Comparison of ENCODE assay signal across 12 cellular contexts in genomic region chr15:74383286-74383685, GRCh38. TPM values are rescaled to one million over a fixed set of nuclear protein-coding genes. Genes with fewer than 3 reads are reported as not detected.
DNase-seq lines count a peak whose midpoint lies in the region; ATAC-seq and TF ChIP-seq lines count a peak whose summit lies in the region.
"Had no signal": no experiment of that assay in that cellular context is flagged by ENCODE, and none has a peak within 500 bp of the region (broad histone marks: within the 10 kb centered on the region; RNA-seq: fewer than 3 reads in every experiment).

No MANE protein-coding gene starts in this region.

- H3K27me3 Mint-ChIP-seq in activated CD8-positive, alpha-beta T cell treated with anti-CD3 and anti-CD28 coated beads for 36 hours, result no peaks in the 10 kb centered on the region

- H3K4me1 ChIP-seq in spleen, result peaks cover 50 to 76% (median 66%) of the 10 kb centered on the region in 6 donors

- no peak overlapping the region for H3K4me3 ChIP-seq in spleen
- H3K4me3 ChIP-seq: cardiac muscle cell had no signal

- H3K36me3 Mint-ChIP-seq in activated CD8-positive, alpha-beta T cell treated with anti-CD3 and anti-CD28 coated beads for 36 hours (ENCODE audit: low read depth), result no peaks in the 10 kb centered on the region

- H3K4me1 Mint-ChIP-seq in activated CD8-positive, alpha-beta T cell treated with anti-CD3 and anti-CD28 coated beads for 36 hours (ENCODE audit: low read depth), result peaks cover 81% of the 10 kb centered on the region

- no peak for TF ChIP-seq POLR2A in spleen (IDR thresholded peaks at IDR 0.05)
- TF ChIP-seq POLR2A in GM18505 (IDR thresholded peaks at IDR 0.05; ENCODE audit: borderline replicate concordance, extremely low read depth, insufficient read depth, insufficient read length), result no peak

- no peaks in the 10 kb centered on the region for H3K27me3 ChIP-seq in spleen (replicated peaks in 1 of 7)
- H3K27me3 ChIP-seq: cardiac muscle cell had no signal

- CTCF ChIA-PET in activated CD8-positive, alpha-beta T cell treated with anti-CD3 and anti-CD28 coated beads for 36 hours (lab: Charles Lee), result interaction anchor here (1.0 to 17.3 kb wide), 15 partner anchors 10 to 250 kb away, joined by 3 to 840 read pairs (median 11); partner anchors contain the start of genes SEMA7A and UBL7

- H3K9me3 Mint-ChIP-seq in activated CD8-positive, alpha-beta T cell treated with anti-CD3 and anti-CD28 coated beads for 36 hours, result no peaks in the 10 kb centered on the region

- no peaks in the 10 kb centered on the region for H3K36me3 ChIP-seq in spleen
- H3K36me3 ChIP-seq: cardiac muscle cell had no signal

- peak overlapping the region; percentile 96 for H3K27ac Mint-ChIP-seq in activated CD8-positive, alpha-beta T cell treated with anti-CD3 and anti-CD28 coated beads for 36 hours

- H3K27ac ChIP-seq in spleen, result peak overlapping the region in 6 of 8 donors; percentile 78 to 92 (median 87)
- H3K27ac ChIP-seq: cardiac muscle cell had no signal

- WGBS in spleen, 5 donors, result 83 to 96% (median 91%) methylated on average over 2 to 4 of the region's 4 CpGs

- ATAC-seq in HG02970 (IDR thresholded peaks at IDR 0.05; ENCODE audit: low FRiP score, unreplicated experiment) (peak; percentile 5), GM18505 (IDR thresholded peaks at IDR 0.05; ENCODE audit: unreplicated experiment) (no peak), HG03571 (IDR thresholded peaks at IDR 0.05; ENCODE audit: unreplicated experiment) (no peak)
- ATAC-seq in activated CD8-positive, alpha-beta T cell treated with anti-CD3 and anti-CD28 coated beads for 36 hours, result no peak

- H3K9me3 ChIP-seq in spleen, result no peaks in the 10 kb centered on the region

- intact Hi-C loops in activated CD8-positive, alpha-beta T cell treated with anti-CD3 and anti-CD28 coated beads for 36 hours (cut with micrococcal nuclease), result no loop called here
- intact Hi-C loops in spleen (cut with DNase I; ENCODE audit: low total_unique reads), result loop anchor here (2.0 kb wide), 1 partner anchor 56 kb away; no protein-coding TSS in a partner anchor

- H3K4me3 Mint-ChIP-seq in activated CD8-positive, alpha-beta T cell treated with anti-CD3 and anti-CD28 coated beads for 36 hours, result peak overlapping the region; percentile 31

- DNase-seq in activated CD8-positive, alpha-beta memory T cell treated with anti-CD3 and anti-CD28 coated beads, Interleukin-2, amount 50 U/mL, for 48 hours, result peak; percentile 60
- DNase-seq in activated CD8-positive, alpha-beta memory T cell treated with anti-CD3 and anti-CD28 coated beads for 24 hours, result no peak
- no peak for DNase-seq in activated CD8-positive, alpha-beta T cell treated with anti-CD3 and anti-CD28 coated beads for 36 hours
- DNase-seq in spleen (peak; percentile 74), NOMO-1 treated with dmso at 0.1 percent for 144 hours (lab: John Stamatoyannopoulos, UW; ENCODE audit: unreplicated experiment) (no peak)
- DNase-seq: ACHN, NCI-H1930, T-helper 9 cell had no signal

- POLR2A ChIA-PET in activated CD8-positive, alpha-beta T cell treated with anti-CD3 and anti-CD28 coated beads for 36 hours (lab: Charles Lee), result interaction anchor here (1.2 to 6.7 kb wide), 6 partner anchors 10 to 78 kb away, joined by 3 to 141 read pairs (median 6); partner anchors contain the start of gene UBL7

- no peak for TF ChIP-seq CTCF in activated CD8-positive, alpha-beta T cell treated with anti-CD3 and anti-CD28 coated beads for 36 hours (IDR thresholded peaks at IDR 0.05)
- no peak for TF ChIP-seq CTCF in spleen (IDR thresholded peaks at IDR 0.05 in 8 of 11, conservative IDR thresholded peaks at IDR 0.05 in 3 of 11)

RNA-seq across cellular contexts. Expression of gene CYP11A1, which starts 15.8 kb away (rescaled TPM):
- total RNA-seq in activated CD8-positive, alpha-beta T cell treated with anti-CD3 and anti-CD28 coated beads for 36 hours, result under 1 TPM; 0.29 to 0.31 TPM
- total RNA-seq in spleen, result 10 to 100 TPM in 1 of 7 donors, 1 to 10 TPM in 6; 3.2 to 14.3 (median 5.0) TPM
- 1 to 10 TPM; 1.6 to 3.6 (median 1.7) TPM for polyA plus RNA-seq in spleen

RNA-seq across cellular contexts. Expression of gene SEMA7A, which starts 50.5 kb away (rescaled TPM):
- total RNA-seq in activated CD8-positive, alpha-beta T cell treated with anti-CD3 and anti-CD28 coated beads for 36 hours, result 10 to 100 TPM; 62.4 TPM
- total RNA-seq in spleen, result 100 to 1,000 TPM in 5 of 7 donors, 10 to 100 TPM in 2; 74.9 to 150 (median 132) TPM
- 100 to 1,000 TPM in 1 of 3 donors, 10 to 100 TPM in 2; 41.6 to 154 (median 78.4) TPM for polyA plus RNA-seq in spleen

Comparison
In these comparisons a context has a peak if more than half of its experiments do, and no peak if none do; other contexts are left out.
1. DNase-seq: peak in activated CD8-positive, alpha-beta memory T cell treated with anti-CD3 and anti-CD28 coated beads, Interleukin-2, amount 50 U/mL, for 48 hours (single experiment) and spleen (single experiment); none in activated CD8-positive, alpha-beta memory T cell treated with anti-CD3 and anti-CD28 coated beads for 24 hours (single experiment), activated CD8-positive, alpha-beta T cell treated with anti-CD3 and anti-CD28 coated beads for 36 hours (single experiment) and NOMO-1 treated with dmso at 0.1 percent for 144 hours (single experiment).